ENCODE assay signal across 14 cellular contexts in the genomic region with DNA sequence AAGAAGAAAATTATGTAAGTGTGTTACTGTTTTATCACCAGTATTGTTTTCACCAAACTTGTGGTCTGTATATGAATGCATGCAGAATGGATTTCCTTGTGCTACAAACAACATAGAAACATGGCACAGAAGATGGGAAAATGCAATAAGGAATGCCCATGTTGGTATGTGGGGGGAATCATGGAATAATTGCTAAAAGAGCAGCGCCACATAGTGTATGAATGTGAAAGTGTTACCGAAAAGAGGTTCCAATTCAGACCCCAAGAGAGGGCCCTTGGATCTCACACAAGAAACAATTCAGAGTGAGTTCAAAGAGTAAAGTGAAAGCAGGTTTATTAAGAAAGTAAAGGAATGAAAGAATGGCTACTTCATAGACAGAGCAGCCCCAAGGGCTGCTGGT. TPM values are rescaled to one million over a fixed set of nuclear protein-coding genes. Genes with fewer than 3 reads are reported as not detected.
DNase-seq lines count a peak whose midpoint lies in the region; ATAC-seq and TF ChIP-seq lines count a peak whose summit lies in the region.
"Had no signal": no experiment of that assay in that cellular context is flagged by ENCODE, and none has a peak within 500 bp of the region (broad histone marks: within the 10 kb centered on the region; RNA-seq: fewer than 3 reads in every experiment).

No MANE protein-coding gene starts in this region.

- TF ChIP-seq POLR2A in spleen (IDR thresholded peaks at IDR 0.05), result no peak

- WGBS in spleen, 5 donors, result 41 to 82% (median 62%) methylated on average over 2 of the region's 2 CpGs

- ATAC-seq in Panc1 (no peak), GM21381 (IDR thresholded peaks at IDR 0.05; ENCODE audit: unreplicated experiment) (no peak), HG03139 (IDR thresholded peaks at IDR 0.05; ENCODE audit: unreplicated experiment) (no peak)
- ATAC-seq: naive thymus-derived CD4-positive, alpha-beta T cell had no signal

- H3K4me3 ChIP-seq in Panc1 (ENCODE audit: low read depth in 2 of 2, low read length in 2 of 2) (no peak overlapping the region), fibroblast of villous mesenchyme (ENCODE audit: low read depth, low read length) (no peak overlapping the region), spleen (no peak overlapping the region)
- H3K4me3 ChIP-seq: adrenal gland, skin epidermis had no signal

- TF ChIP-seq CTCF in AG09319 (IDR thresholded peaks at IDR 0.05; ENCODE audit: low read depth, low read length), result peak; percentile 2
- peak; percentile 20 for TF ChIP-seq CTCF in GM13977 (IDR thresholded peaks at IDR 0.05; ENCODE audit: extremely low read depth, insufficient read depth, missing control alignments)
- TF ChIP-seq CTCF in Panc1 (IDR thresholded peaks at IDR 0.05), result peak; percentile 18; the same call in 1 of the 2 replicates
- peak; percentile 21 for TF ChIP-seq CTCF in fibroblast of villous mesenchyme (IDR thresholded peaks at IDR 0.05; ENCODE audit: insufficient read depth, low read depth, low read length)
- no peak for TF ChIP-seq CTCF in spleen (IDR thresholded peaks at IDR 0.05 in 8 of 11, conservative IDR thresholded peaks at IDR 0.05 in 3 of 11)

- H3K27ac ChIP-seq in Panc1 (ENCODE audit: low read length), result no peak overlapping the region
- H3K27ac ChIP-seq in spleen, result no peak overlapping the region
- H3K27ac ChIP-seq: adrenal gland, skin epidermis had no signal

- H3K36me3 ChIP-seq in Panc1 (ENCODE audit: control insufficient read depth, insufficient read depth, low read length), result no peaks in the 10 kb centered on the region
- H3K36me3 ChIP-seq in spleen, result no peaks in the 10 kb centered on the region
- H3K36me3 ChIP-seq: adrenal gland had no signal

- in situ Hi-C loops in GM13977 (cut with MboI; ENCODE audit: low pct_unique_long_range_greater_than_20kb, low sequenced_read_pairs, unreplicated experiment) (no loop called here), Panc1 (cut with HindIII; ENCODE audit: low pct_unique_long_range_greater_than_20kb, low sequenced_read_pairs) (no loop called here)

- POLR2A ChIA-PET in Panc1 (lab: Charles Lee), result no interaction called here

- CTCF ChIA-PET in Panc1 (lab: Charles Lee), result no interaction called here

- intact Hi-C loops in Panc1 (cut with micrococcal nuclease; ENCODE audit: unreplicated experiment), result no loop called here
- intact Hi-C loops in spleen (cut with DNase I; ENCODE audit: low total_unique reads), result no loop called here

- DNase-seq in AG09319 (ENCODE audit: extremely low read depth, low read depth), result no peak
- DNase-seq in GM13977 (ENCODE audit: low spot score), result no peak
- DNase-seq in Panc1 (ENCODE audit: low read depth, low spot score), result no peak
- no peak for DNase-seq in fibroblast of villous mesenchyme (ENCODE audit: low read depth)
- no peak for DNase-seq in DMS153 treated with DMSO at 0.1 percent for 48 hours (lab: John Stamatoyannopoulos, UW; ENCODE audit: unreplicated experiment)
- DNase-seq in spleen, result no peak
- DNase-seq: activated CD4-positive, CD25-positive, alpha-beta regulatory T cell treated with anti-CD3 and anti-CD28 coated beads, Interleukin-2, amount 50 U/mL, for 72 hours; adrenal gland; naive thymus-derived CD4-positive, alpha-beta T cell; NCI-H1105; NCI-H524 treated with DMSO at 0.1 percent for 48 hours had no signal

- H3K27me3 ChIP-seq in Panc1 (ENCODE audit: control insufficient read depth, insufficient read depth, low read length), result no peaks in the 10 kb centered on the region
- no peaks in the 10 kb centered on the region for H3K27me3 ChIP-seq in spleen (replicated peaks in 1 of 7)
- H3K27me3 ChIP-seq: adrenal gland had no signal

- no peaks in the 10 kb centered on the region for H3K9me3 ChIP-seq in Panc1 (ENCODE audit: control insufficient read depth, insufficient read depth, low read depth, low read length)
- peaks cover 0 to under 1% (median 0%) of the 10 kb centered on the region in 8 donors for H3K9me3 ChIP-seq in spleen
- H3K9me3 ChIP-seq: adrenal gland had no signal

- no TSS peak for BruUV-seq in Panc1 (replicated peaks; lab: Mats Ljungman, UMichigan)

- H3K4me1 ChIP-seq in Panc1 (ENCODE audit: control insufficient read depth, insufficient read depth, low read length) (no peaks in the 10 kb centered on the region), spleen (no peaks in the 10 kb centered on the region)
- H3K4me1 ChIP-seq: adrenal gland had no signal

RNA-seq across cellular contexts. Expression of gene TYRP1, which starts 26.4 kb away (rescaled TPM):
- total RNA-seq in Panc1 (2021; ENCODE audit: unreplicated experiment) (0.23 TPM), fibroblast of villous mesenchyme (0.43 and 2.9 TPM in 2 replicates), spleen (not detected)
- not detected for polyA plus RNA-seq in Panc1 (2012; ENCODE audit: insufficient read length)
- not detected for polyA plus RNA-seq in spleen
- total RNA-seq: naive thymus-derived CD4-positive, alpha-beta T cell had no signal
- polyA plus RNA-seq: adrenal gland; naive thymus-derived CD4-positive, alpha-beta T cell had no signal

Comparison
In these comparisons a context has a peak if more than half of its experiments do, and no peak if none do; other contexts are left out.
1. CTCF ChIP-seq: peak in AG09319 (single experiment), GM13977 (single experiment), Panc1 (single experiment) and fibroblast of villous mesenchyme (single experiment); none in spleen (0 of 11).